1 cellular context compared by ENCODE assay signal in genomic region chr19:41879080-41879479, GRCh38.
TF ChIP-seq lines count a peak whose summit lies in the region.

No MANE protein-coding gene starts in this region.

TF ChIP-seq in SK-N-SH treated with all-trans-retinoic acid at 6 μM for 48 hours, 23 proteins besides CTCF, POLR2A, EP300 and RAD21:
- TF ChIP-seq, protein P1, sequence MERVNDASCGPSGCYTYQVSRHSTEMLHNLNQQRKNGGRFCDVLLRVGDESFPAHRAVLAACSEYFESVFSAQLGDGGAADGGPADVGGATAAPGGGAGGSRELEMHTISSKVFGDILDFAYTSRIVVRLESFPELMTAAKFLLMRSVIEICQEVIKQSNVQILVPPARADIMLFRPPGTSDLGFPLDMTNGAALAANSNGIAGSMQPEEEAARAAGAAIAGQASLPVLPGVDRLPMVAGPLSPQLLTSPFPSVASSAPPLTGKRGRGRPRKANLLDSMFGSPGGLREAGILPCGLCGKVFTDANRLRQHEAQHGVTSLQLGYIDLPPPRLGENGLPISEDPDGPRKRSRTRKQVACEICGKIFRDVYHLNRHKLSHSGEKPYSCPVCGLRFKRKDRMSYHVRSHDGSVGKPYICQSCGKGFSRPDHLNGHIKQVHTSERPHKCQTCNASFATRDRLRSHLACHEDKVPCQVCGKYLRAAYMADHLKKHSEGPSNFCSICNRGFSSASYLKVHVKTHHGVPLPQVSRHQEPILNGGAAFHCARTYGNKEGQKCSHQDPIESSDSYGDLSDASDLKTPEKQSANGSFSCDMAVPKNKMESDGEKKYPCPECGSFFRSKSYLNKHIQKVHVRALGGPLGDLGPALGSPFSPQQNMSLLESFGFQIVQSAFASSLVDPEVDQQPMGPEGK (CRISPR knock-in tag; IDR thresholded peaks at IDR 0.05; ENCODE audit: borderline replicate concordance): no peak
- TF ChIP-seq ARNTL (CRISPR knock-in tag; IDR thresholded peaks at IDR 0.05; ENCODE audit: borderline replicate concordance, low read depth) (no peak), ZNF565 (CRISPR knock-in tag; conservative IDR thresholded peaks at IDR 0.05; ENCODE audit: low read depth) (no peak), ZNF70 (CRISPR knock-in tag; IDR thresholded peaks at IDR 0.05) (no peak), TOX (CRISPR knock-in tag; IDR thresholded peaks at IDR 0.05; ENCODE audit: borderline replicate concordance) (no peak), ISL1 (CRISPR knock-in tag; IDR thresholded peaks at IDR 0.05) (no peak), CSDC2 (CRISPR knock-in tag; IDR thresholded peaks at IDR 0.05) (no peak), CSRNP3 (CRISPR knock-in tag; IDR thresholded peaks at IDR 0.05) (no peak), SNAI2 (CRISPR knock-in tag; IDR thresholded peaks at IDR 0.05) (no peak), ZNF8 (CRISPR knock-in tag; IDR thresholded peaks at IDR 0.05) (no peak), PPARA (CRISPR knock-in tag; IDR thresholded peaks at IDR 0.05; ENCODE audit: borderline replicate concordance) (no peak), ZFP30 (CRISPR knock-in tag; IDR thresholded peaks at IDR 0.05) (no peak), ESRRG (CRISPR knock-in tag; IDR thresholded peaks at IDR 0.05) (no peak)
- TF ChIP-seq, protein P2, sequence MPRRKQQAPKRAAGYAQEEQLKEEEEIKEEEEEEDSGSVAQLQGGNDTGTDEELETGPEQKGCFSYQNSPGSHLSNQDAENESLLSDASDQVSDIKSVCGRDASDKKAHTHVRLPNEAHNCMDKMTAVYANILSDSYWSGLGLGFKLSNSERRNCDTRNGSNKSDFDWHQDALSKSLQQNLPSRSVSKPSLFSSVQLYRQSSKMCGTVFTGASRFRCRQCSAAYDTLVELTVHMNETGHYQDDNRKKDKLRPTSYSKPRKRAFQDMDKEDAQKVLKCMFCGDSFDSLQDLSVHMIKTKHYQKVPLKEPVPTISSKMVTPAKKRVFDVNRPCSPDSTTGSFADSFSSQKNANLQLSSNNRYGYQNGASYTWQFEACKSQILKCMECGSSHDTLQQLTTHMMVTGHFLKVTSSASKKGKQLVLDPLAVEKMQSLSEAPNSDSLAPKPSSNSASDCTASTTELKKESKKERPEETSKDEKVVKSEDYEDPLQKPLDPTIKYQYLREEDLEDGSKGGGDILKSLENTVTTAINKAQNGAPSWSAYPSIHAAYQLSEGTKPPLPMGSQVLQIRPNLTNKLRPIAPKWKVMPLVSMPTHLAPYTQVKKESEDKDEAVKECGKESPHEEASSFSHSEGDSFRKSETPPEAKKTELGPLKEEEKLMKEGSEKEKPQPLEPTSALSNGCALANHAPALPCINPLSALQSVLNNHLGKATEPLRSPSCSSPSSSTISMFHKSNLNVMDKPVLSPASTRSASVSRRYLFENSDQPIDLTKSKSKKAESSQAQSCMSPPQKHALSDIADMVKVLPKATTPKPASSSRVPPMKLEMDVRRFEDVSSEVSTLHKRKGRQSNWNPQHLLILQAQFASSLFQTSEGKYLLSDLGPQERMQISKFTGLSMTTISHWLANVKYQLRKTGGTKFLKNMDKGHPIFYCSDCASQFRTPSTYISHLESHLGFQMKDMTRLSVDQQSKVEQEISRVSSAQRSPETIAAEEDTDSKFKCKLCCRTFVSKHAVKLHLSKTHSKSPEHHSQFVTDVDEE (CRISPR knock-in tag; IDR thresholded peaks at IDR 0.05): no peak
- TF ChIP-seq, protein P3, sequence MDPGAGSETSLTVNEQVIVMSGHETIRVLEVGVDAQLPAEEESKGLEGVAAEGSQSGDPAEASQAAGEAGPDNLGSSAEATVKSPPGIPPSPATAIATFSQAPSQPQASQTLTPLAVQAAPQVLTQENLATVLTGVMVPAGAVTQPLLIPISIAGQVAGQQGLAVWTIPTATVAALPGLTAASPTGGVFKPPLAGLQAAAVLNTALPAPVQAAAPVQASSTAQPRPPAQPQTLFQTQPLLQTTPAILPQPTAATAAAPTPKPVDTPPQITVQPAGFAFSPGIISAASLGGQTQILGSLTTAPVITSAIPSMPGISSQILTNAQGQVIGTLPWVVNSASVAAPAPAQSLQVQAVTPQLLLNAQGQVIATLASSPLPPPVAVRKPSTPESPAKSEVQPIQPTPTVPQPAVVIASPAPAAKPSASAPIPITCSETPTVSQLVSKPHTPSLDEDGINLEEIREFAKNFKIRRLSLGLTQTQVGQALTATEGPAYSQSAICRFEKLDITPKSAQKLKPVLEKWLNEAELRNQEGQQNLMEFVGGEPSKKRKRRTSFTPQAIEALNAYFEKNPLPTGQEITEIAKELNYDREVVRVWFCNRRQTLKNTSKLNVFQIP (CRISPR knock-in tag; IDR thresholded peaks at IDR 0.05; ENCODE audit: borderline replicate concordance, low read depth): no peak
- TF ChIP-seq, protein P4, sequence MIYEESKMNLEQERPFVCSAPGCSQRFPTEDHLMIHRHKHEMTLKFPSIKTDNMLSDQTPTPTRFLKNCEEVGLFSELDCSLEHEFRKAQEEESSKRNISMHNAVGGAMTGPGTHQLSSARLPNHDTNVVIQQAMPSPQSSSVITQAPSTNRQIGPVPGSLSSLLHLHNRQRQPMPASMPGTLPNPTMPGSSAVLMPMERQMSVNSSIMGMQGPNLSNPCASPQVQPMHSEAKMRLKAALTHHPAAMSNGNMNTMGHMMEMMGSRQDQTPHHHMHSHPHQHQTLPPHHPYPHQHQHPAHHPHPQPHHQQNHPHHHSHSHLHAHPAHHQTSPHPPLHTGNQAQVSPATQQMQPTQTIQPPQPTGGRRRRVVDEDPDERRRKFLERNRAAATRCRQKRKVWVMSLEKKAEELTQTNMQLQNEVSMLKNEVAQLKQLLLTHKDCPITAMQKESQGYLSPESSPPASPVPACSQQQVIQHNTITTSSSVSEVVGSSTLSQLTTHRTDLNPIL (CRISPR knock-in tag; IDR thresholded peaks at IDR 0.05; ENCODE audit: low read depth): no peak
